Comparison of ENCODE assay signal across 1 cellular context in the genomic region with DNA sequence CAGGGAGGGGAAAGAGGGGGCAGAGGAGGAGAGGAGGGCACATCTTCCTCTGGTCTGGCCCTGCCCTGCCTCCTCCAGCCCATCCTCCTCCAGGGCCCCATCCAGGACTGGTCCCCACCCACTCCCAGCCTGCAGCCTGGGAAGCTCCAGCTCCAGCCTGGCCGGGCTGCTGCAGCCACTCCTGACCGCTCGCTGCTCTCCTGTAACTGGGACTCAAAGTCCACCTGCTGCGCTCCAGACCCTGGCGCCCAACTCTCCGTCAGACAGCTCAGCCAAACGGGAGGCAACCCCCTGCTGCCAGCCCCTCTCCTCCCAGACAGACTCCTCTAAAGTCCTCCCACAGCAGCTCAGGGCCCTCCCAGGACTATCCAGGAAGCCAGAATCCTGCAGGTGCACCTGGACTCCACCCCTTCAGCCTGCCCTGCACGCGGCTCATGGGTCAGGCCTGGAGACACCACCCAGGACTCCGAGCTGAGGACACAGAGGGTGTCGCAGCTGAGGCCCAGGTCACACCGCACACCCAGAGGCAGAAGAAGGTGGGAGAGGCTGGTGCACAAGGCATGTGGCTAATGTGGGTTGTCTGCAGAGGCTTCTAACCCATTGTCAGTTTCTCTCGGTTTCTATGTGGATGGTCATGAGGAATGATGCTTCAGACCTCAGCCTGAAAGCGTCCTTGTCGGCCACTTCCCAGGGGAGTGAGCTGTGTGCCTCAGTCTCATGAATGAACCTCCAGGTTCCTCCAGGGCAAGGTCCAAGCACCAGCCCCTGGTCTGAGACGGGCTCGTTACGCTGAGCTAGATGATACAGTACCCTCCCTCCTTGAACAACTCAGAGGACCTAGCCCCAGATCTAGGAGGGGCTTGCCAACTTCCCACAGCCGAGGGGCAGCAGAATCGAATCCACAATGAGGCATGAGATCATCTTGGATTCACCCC.
TF ChIP-seq lines count a peak whose summit lies in the region.

No MANE protein-coding gene starts in this region.

TF ChIP-seq in WTC11, 78 proteins besides CTCF, POLR2A, EP300 and RAD21 (continued from another document):
- TF ChIP-seq ZNF416 (CRISPR knock-in tag; IDR thresholded peaks at IDR 0.05) = no peak
- TF ChIP-seq CBFB (CRISPR knock-in tag; IDR thresholded peaks at IDR 0.05; ENCODE audit: low read depth) = no peak
- no peak for TF ChIP-seq ZBTB21 (CRISPR knock-in tag; IDR thresholded peaks at IDR 0.05; ENCODE audit: borderline replicate concordance)
- TF ChIP-seq GABPB1 (CRISPR knock-in tag; IDR thresholded peaks at IDR 0.05) = no peak
- TF ChIP-seq ATF6 (CRISPR knock-in tag; IDR thresholded peaks at IDR 0.05) = no peak
- TF ChIP-seq ZBTB43 (CRISPR knock-in tag; IDR thresholded peaks at IDR 0.05) = no peak
- TF ChIP-seq EMX1 (CRISPR knock-in tag; IDR thresholded peaks at IDR 0.05) = no peak
- TF ChIP-seq, protein P1, sequence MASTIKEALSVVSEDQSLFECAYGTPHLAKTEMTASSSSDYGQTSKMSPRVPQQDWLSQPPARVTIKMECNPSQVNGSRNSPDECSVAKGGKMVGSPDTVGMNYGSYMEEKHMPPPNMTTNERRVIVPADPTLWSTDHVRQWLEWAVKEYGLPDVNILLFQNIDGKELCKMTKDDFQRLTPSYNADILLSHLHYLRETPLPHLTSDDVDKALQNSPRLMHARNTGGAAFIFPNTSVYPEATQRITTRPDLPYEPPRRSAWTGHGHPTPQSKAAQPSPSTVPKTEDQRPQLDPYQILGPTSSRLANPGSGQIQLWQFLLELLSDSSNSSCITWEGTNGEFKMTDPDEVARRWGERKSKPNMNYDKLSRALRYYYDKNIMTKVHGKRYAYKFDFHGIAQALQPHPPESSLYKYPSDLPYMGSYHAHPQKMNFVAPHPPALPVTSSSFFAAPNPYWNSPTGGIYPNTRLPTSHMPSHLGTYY (CRISPR knock-in tag; IDR thresholded peaks at IDR 0.05) = no peak
- TF ChIP-seq TEAD4 (CRISPR knock-in tag; IDR thresholded peaks at IDR 0.05) = no peak
TF ChIP-seq in WTC11: peak in this region for 0.
